Comparison of ENCODE assay signal across 9 cellular contexts in the genomic region with DNA sequence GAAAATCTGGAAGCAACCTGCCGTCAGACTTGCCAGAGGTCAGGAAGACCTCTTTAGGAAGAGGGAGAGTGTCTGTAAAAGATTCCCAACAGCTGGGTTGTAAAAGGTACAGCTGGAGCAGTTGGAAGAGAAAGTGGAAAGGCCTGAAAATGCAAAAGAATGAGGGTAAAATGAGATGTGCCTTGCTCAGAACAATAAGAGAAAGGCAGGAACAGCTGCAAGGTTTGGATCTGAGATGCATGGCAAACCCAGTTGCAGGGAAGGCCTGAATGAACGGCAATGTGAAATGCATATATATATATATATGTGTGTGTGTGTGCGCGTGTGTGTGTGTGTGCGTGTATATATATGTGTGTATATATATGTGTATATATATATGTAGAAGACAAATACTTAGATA.
"Had no signal": no experiment of that assay in that cellular context is flagged by ENCODE, and none has a peak within 500 bp of the region (broad histone marks: within the 10 kb centered on the region; RNA-seq: fewer than 3 reads in every experiment).

No MANE protein-coding gene starts in this region.

- H3K9me3 Mint-ChIP-seq: HFFc6 had no signal

- H3K27ac ChIP-seq: GM23248 had no signal

- H3K27ac Mint-ChIP-seq: HFFc6 had no signal

- H3K9me3 ChIP-seq: HAP-1 had no signal

- H3K4me3 Mint-ChIP-seq: HFFc6 had no signal

- H3K9ac ChIP-seq: GM23248 had no signal

- H2AFZ ChIP-seq: GM23248 had no signal

- H3K4me3 ChIP-seq: GM23248, HAP-1, K562 had no signal

- DNase-seq: GM23248, GOT3, H7, HFFc6, IMR-90, KG1 had no signal

- H3K36me3 ChIP-seq: HAP-1 had no signal

- H3K4me1 ChIP-seq: HAP-1 had no signal

- ATAC-seq: HCT116, K562 had no signal
